12 cellular contexts compared by ENCODE assay signal in the genomic region with DNA sequence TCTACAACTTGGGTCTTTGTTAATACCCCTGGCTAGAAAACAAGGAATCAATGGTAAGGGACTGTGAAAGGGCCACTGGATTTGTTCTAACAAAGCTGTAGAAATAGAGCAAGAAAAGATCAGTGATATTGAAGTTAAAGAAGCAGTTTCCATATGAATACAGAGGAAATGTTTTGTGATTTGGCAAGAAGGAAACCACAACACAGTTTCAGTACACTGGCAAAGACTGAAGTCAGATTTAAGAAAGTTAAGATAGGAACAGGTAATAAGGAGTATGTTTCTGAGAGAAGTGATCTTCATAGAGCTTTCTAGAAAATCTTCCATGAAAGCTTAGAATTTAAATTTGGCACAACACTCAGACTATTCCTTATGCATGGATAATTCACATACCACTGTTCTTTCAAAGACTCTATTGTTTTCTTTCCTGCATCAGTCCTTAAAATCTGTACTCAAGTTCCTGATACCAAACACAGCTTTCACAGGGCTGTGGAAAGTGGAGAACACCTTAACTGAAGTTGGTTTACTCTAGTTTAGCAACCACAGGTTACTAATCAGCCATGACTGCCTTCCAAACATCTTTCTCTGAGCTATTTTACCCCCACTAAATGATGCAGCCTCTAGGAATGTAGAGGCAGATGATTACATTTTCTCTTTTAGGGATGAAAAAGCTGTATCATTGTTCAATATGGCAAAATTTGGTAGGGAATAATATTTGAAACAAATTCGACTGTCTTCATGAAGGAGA. TPM values are rescaled to one million over a fixed set of nuclear protein-coding genes. Genes with fewer than 3 reads are reported as not detected.
DNase-seq lines count a peak whose midpoint lies in the region; ATAC-seq and TF ChIP-seq lines count a peak whose summit lies in the region.
"Had no signal": no experiment of that assay in that cellular context is flagged by ENCODE, and none has a peak within 500 bp of the region (broad histone marks: within the 10 kb centered on the region; RNA-seq: fewer than 3 reads in every experiment).

No MANE protein-coding gene starts in this region.

- no peaks in the 10 kb centered on the region for H3K27me3 ChIP-seq in Caco-2 (replicated peaks; ENCODE audit: control insufficient read depth, insufficient read depth, low read length)
- H3K27me3 ChIP-seq: colonic mucosa had no signal

- H3K36me3 Mint-ChIP-seq in Caco-2 (ENCODE audit: insufficient read depth, unreplicated experiment), result no peaks in the 10 kb centered on the region

- POLR2A ChIA-PET in Caco-2 (lab: Charles Lee), result no interaction called here

- no peak overlapping the region for H3K27ac Mint-ChIP-seq in Caco-2 (ENCODE audit: unreplicated experiment)

- TF ChIP-seq CTCF in GM12865 (IDR thresholded peaks at IDR 0.05; ENCODE audit: insufficient read depth, low read depth, low read length, missing control alignments) (no peak), Caco-2 (IDR thresholded peaks at IDR 0.05; ENCODE audit: insufficient read depth in 1 of 2, low read depth in 1 of 2, low read length in 1 of 2, severe bottlenecking in 1 of 2, unreplicated experiment in 1 of 2) (no peak)

- no peaks in the 10 kb centered on the region for H3K9me3 ChIP-seq in Caco-2
- H3K9me3 ChIP-seq: colonic mucosa had no signal

- DNase-seq in GM12865 (ENCODE audit: low read depth) (peak; percentile 29), astrocyte of the hippocampus (ENCODE audit: low read depth, low spot score) (peak; percentile 46), HuH-7.5 (ENCODE audit: low spot score) (no peak), Caco-2 (no peak), NCI-H2196 treated with DMSO at 0.1 percent for 48 hours (lab: John Stamatoyannopoulos, UW; ENCODE audit: unreplicated experiment) (no peak)
- DNase-seq: colonic mucosa, COR-L47, NCI-H1105 treated with DMSO at 0.1 percent for 48 hours, SHP77 had no signal

- no TSS peak for BruUV-seq in Caco-2 (replicated peaks; lab: Mats Ljungman, UMichigan)

- H3K4me1 Mint-ChIP-seq in Caco-2 (ENCODE audit: low read depth, unreplicated experiment), result no peaks in the 10 kb centered on the region

- no peaks in the 10 kb centered on the region for H3K27me3 Mint-ChIP-seq in Caco-2 (ENCODE audit: insufficient read depth, unreplicated experiment)

- no peak overlapping the region for H3K4me3 ChIP-seq in GM12865 (ENCODE audit: low read depth, low read length)
- no peak overlapping the region for H3K4me3 ChIP-seq in Caco-2 (ENCODE audit: low read depth, low read length)
- H3K4me3 ChIP-seq: colonic mucosa had no signal

- CTCF ChIA-PET in Caco-2 (lab: Charles Lee), result no interaction called here

- no peak overlapping the region for H3K4me3 Mint-ChIP-seq in Caco-2 (ENCODE audit: unreplicated experiment)

- peaks cover 16% of the 10 kb centered on the region for H3K9me3 Mint-ChIP-seq in Caco-2 (ENCODE audit: unreplicated experiment)

- ATAC-seq in GM21576 (IDR thresholded peaks at IDR 0.05; ENCODE audit: unreplicated experiment) (peak; percentile 70), HG03342 (IDR thresholded peaks at IDR 0.05; ENCODE audit: unreplicated experiment) (peak; percentile 62), GM19328 (IDR thresholded peaks at IDR 0.05; ENCODE audit: unreplicated experiment) (no peak)

- intact Hi-C loops in Caco-2 (cut with micrococcal nuclease; ENCODE audit: unreplicated experiment), result no loop called here

- no peaks in the 10 kb centered on the region for H3K4me1 ChIP-seq in Caco-2
- H3K4me1 ChIP-seq: colonic mucosa had no signal

- H3K36me3 ChIP-seq in Caco-2 (ENCODE audit: control insufficient read depth, insufficient read depth, low read length), result no peaks in the 10 kb centered on the region
- H3K36me3 ChIP-seq: colonic mucosa had no signal

RNA-seq across cellular contexts. Expression of gene ALCAM, which starts 32.4 kb away (rescaled TPM):
- 0.41 and 0.46 TPM in 2 replicates for total RNA-seq in Caco-2 (2022)

Comparison
In these comparisons a context has a peak if more than half of its experiments do, and no peak if none do; other contexts are left out.
1. DNase-seq: peak in GM12865 (single experiment) and astrocyte of the hippocampus (single experiment); none in HuH-7.5 (single experiment), Caco-2 (0 of 2) and NCI-H2196 treated with DMSO at 0.1 percent for 48 hours (single experiment).